ENCODE assay signal across 9 cellular contexts in genomic region chr7:4747746-4748145, GRCh38. TPM values are rescaled to one million over a fixed set of nuclear protein-coding genes. Genes with fewer than 3 reads are reported as not detected.
DNase-seq lines count a peak whose midpoint lies in the region; ATAC-seq, FAIRE-seq and TF ChIP-seq lines count a peak whose summit lies in the region.
"Had no signal": no experiment of that assay in that cellular context is flagged by ENCODE, and none has a peak within 500 bp of the region (broad histone marks: within the 10 kb centered on the region; RNA-seq: fewer than 3 reads in every experiment).

No MANE protein-coding gene starts in this region.

- H3K36me3 Mint-ChIP-seq in activated T-cell treated with anti-CD3 and anti-CD28 coated beads, Interleukin-2, amount 50 U/mL, for 4 hours (ENCODE audit: insufficient read depth), result peaks cover 16% of the 10 kb centered on the region
- H3K36me3 Mint-ChIP-seq in activated naive CD8-positive, alpha-beta T cell treated with anti-CD3 and anti-CD28 coated beads for 36 hours, result peaks cover 41% of the 10 kb centered on the region

- ATAC-seq in activated T-cell treated with anti-CD3 and anti-CD28 coated beads, Interleukin-2, amount 50 U/mL, for 4 hours, result no peak
- ATAC-seq in lower lobe of right lung (no peak), thoracic aorta (ENCODE audit: insufficient number of reproducible peaks, low FRiP score, low read depth) (no peak), HG03469 (IDR thresholded peaks at IDR 0.05; ENCODE audit: unreplicated experiment) (no peak)

- intact Hi-C loops in lower lobe of right lung (cut with DNase I), result no loop called here

- H3K27me3 Mint-ChIP-seq in activated T-cell treated with anti-CD3 and anti-CD28 coated beads, Interleukin-2, amount 50 U/mL, for 4 hours (ENCODE audit: low read depth), result no peaks in the 10 kb centered on the region
- no peaks in the 10 kb centered on the region for H3K27me3 Mint-ChIP-seq in activated naive CD8-positive, alpha-beta T cell treated with anti-CD3 and anti-CD28 coated beads for 36 hours

- TF ChIP-seq CTCF in lower lobe of right lung (IDR thresholded peaks at IDR 0.05) (no peak), thoracic aorta (IDR thresholded peaks at IDR 0.05) (no peak)

- no peaks in the 10 kb centered on the region for H3K27me3 ChIP-seq in lower lobe of right lung (ENCODE audit: low read depth)
- H3K27me3 ChIP-seq in thoracic aorta (replicated peaks; ENCODE audit: insufficient read depth), result no peaks in the 10 kb centered on the region
- no peaks in the 10 kb centered on the region for H3K27me3 ChIP-seq in small intestine (ENCODE audit: control insufficient read depth in 2 of 2, insufficient read depth in 2 of 2, low read length in 2 of 2)

- peak overlapping the region; percentile 5 for H3K4me3 Mint-ChIP-seq in activated T-cell treated with anti-CD3 and anti-CD28 coated beads, Interleukin-2, amount 50 U/mL, for 4 hours
- H3K4me3 Mint-ChIP-seq in activated naive CD8-positive, alpha-beta T cell treated with anti-CD3 and anti-CD28 coated beads for 36 hours, result peak overlapping the region; percentile 53

- H3K27ac Mint-ChIP-seq in activated naive CD8-positive, alpha-beta T cell treated with anti-CD3 and anti-CD28 coated beads for 36 hours, result peak overlapping the region; percentile 86

- FAIRE-seq in small intestine (lab: Jason Lieb, UNC), result no peak

- H3K9me3 Mint-ChIP-seq in activated T-cell treated with anti-CD3 and anti-CD28 coated beads, Interleukin-2, amount 50 U/mL, for 4 hours, result no peaks in the 10 kb centered on the region
- peaks cover 1% of the 10 kb centered on the region for H3K9me3 Mint-ChIP-seq in activated naive CD8-positive, alpha-beta T cell treated with anti-CD3 and anti-CD28 coated beads for 36 hours

- H3K4me1 ChIP-seq in lower lobe of right lung, result peaks cover 59% of the 10 kb centered on the region
- H3K4me1 ChIP-seq in thoracic aorta (ENCODE audit: control insufficient read depth in 1 of 2, low read depth in 2 of 2), result peaks cover 30 to 53% of the 10 kb centered on the region in 2 donors
- peaks cover 0 to 9% of the 10 kb centered on the region in 2 donors for H3K4me1 ChIP-seq in small intestine (ENCODE audit: control insufficient read depth in 2 of 2, insufficient read depth in 1 of 2, low read depth in 1 of 2, low read length in 1 of 2)

- WGBS in small intestine, 3 donors, result 66 to 84% (median 74%) methylated on average over 11 of the region's 11 CpGs

- H3K36me3 ChIP-seq in lower lobe of right lung (peaks cover 28% of the 10 kb centered on the region), thoracic aorta (no peaks in the 10 kb centered on the region), small intestine (ENCODE audit: control insufficient read depth in 2 of 2, insufficient read depth in 2 of 2, low read length in 2 of 2) (no peaks in the 10 kb centered on the region)

- DNase-seq in activated T-cell treated with anti-CD3 and anti-CD28 coated beads, Interleukin-2, amount 50 U/mL, for 4 hours, result no peak
- DNase-seq in activated T-cell treated with anti-CD3 and anti-CD28 coated beads, Interleukin-2, amount 50 U/mL, for 48 hours, result no peak
- no peak for DNase-seq in activated naive CD8-positive, alpha-beta T cell treated with anti-CD3 and anti-CD28 coated beads for 36 hours
- no peak for DNase-seq in lower lobe of right lung
- no peak for DNase-seq in thoracic aorta (ENCODE audit: low spot score)
- DNase-seq in small intestine, result no peak
- no peak for DNase-seq in stimulated activated naive CD4-positive, alpha-beta T cell (lab: John Stamatoyannopoulos, UW)
- DNase-seq: effector CD4-positive, alpha-beta T cell had no signal

- peak overlapping the region; percentile 96 for H3K27ac ChIP-seq in lower lobe of right lung
- peak overlapping the region; percentile 94 to 97 for H3K27ac ChIP-seq in thoracic aorta
- H3K27ac ChIP-seq in small intestine (ENCODE audit: low read depth in 1 of 2, low read length in 1 of 2), result peak overlapping the region in 1 of 2 donors; percentile 4

- H3K4me3 ChIP-seq in lower lobe of right lung (no peak overlapping the region), thoracic aorta (no peak overlapping the region), small intestine (ENCODE audit: low read depth in 1 of 2, low read length in 2 of 2) (no peak overlapping the region)

- peaks cover 68% of the 10 kb centered on the region for H3K4me1 Mint-ChIP-seq in activated T-cell treated with anti-CD3 and anti-CD28 coated beads, Interleukin-2, amount 50 U/mL, for 4 hours (ENCODE audit: low read depth)
- peaks cover 56% of the 10 kb centered on the region for H3K4me1 Mint-ChIP-seq in activated naive CD8-positive, alpha-beta T cell treated with anti-CD3 and anti-CD28 coated beads for 36 hours

- H3K9me3 ChIP-seq in lower lobe of right lung (no peaks in the 10 kb centered on the region), thoracic aorta (no peaks in the 10 kb centered on the region), small intestine (ENCODE audit: control insufficient read depth, low read depth) (no peaks in the 10 kb centered on the region)

RNA-seq across cellular contexts. Expression of gene AP5Z1, which starts 27.7 kb away (rescaled TPM):
- total RNA-seq in activated T-cell treated with anti-CD3 and anti-CD28 coated beads, Interleukin-2, amount 50 U/mL, for 4 hours, result 10 to 100 TPM; 81.1 to 92.3 (median 84.4) TPM
- total RNA-seq in activated naive CD8-positive, alpha-beta T cell treated with anti-CD3 and anti-CD28 coated beads for 36 hours, result 10 to 100 TPM; 43.1 to 47.1 TPM
- total RNA-seq in lower lobe of right lung (50.4 TPM), thoracic aorta (10 to 100 TPM; 40.3 to 42.0 TPM)
- polyA plus RNA-seq in small intestine, result 100 to 1,000 TPM in 1 of 3 donors, 10 to 100 TPM in 2; 42.3 to 116 (median 86.1) TPM
